27 cellular contexts compared by ENCODE assay signal in the genomic region with DNA sequence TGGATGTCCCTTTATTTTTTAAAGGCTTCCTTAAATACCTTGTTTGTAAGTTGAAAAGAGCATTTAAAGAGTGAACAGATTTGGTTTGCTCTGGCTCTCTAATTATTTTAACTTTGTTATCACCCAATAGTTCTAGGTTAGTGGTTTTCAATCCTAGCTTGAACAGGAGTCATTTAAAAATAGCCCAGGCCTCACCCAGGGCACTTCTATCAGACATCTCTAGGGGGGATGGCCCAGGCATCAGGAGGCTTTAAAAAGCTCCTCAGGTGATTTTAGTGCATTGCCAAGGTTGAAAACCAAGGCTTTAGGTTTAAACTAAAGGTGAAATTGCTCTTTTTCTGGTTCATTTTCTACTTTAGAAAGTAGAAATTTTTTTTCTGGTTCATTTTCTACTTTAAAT.
"Had no signal": no experiment of that assay in that cellular context is flagged by ENCODE, and none has a peak within 500 bp of the region (broad histone marks: within the 10 kb centered on the region; RNA-seq: fewer than 3 reads in every experiment).

No MANE protein-coding gene starts in this region.

- H3K9me3 ChIP-seq: esophagus muscularis mucosa, gastrocnemius medialis had no signal

- DNase-seq: activated CD4-positive, alpha-beta memory T cell treated with anti-CD3 and anti-CD28 coated beads, Interleukin-2, amount 10 ng/mL, durations not matched to agents 7 days and 5 days; activated CD4-positive, alpha-beta T cell treated with anti-CD3 and anti-CD28 coated beads for 36 hours; activated CD4-positive, alpha-beta T cell treated with anti-CD3 and anti-CD28 coated beads, Interleukin-2, amount 10 ng/mL, durations not matched to agents 24 days and 14 days; activated CD4-positive, alpha-beta T cell treated with anti-CD3 and anti-CD28 coated beads, Interleukin-2, amount 50 U/mL, for 4 hours; activated CD4-positive, CD25-positive, alpha-beta regulatory T cell; activated CD4-positive, CD25-positive, alpha-beta regulatory T cell treated with anti-CD3 and anti-CD28 coated beads, Interleukin-2, amount 50 U/mL, for 72 hours; activated CD8-positive, alpha-beta memory T cell treated with anti-CD3 and anti-CD28 coated beads for 24 hours; activated effector memory CD4-positive, alpha-beta T cell treated with Interleukin-2 at 50 U/mL for 16 hours; activated gamma-delta T cell treated with Interleukin-2 at 50 U/mL for 16 hours; activated naive CD4-positive, alpha-beta T cell treated with anti-CD3 and anti-CD28 coated beads, Interleukin-2, amount 50 U/mL, for 16 hours; activated naive CD4-positive, alpha-beta T cell treated with Interleukin-2 at 50 U/mL for 16 hours; activated T-cell treated with anti-CD3 and anti-CD28 coated beads, Interleukin-2, amount 50 U/mL, for 4 hours; amniotic stem cell; anterior cingulate cortex; brain microvascular endothelial cell; caudate nucleus; cortex of kidney; dermis blood vessel endothelial cell; effector CD4-positive, alpha-beta T cell; effector memory CD8-positive, alpha-beta T cell; foreskin keratinocyte; gastrocnemius medialis; glutamatergic neuron; SW 1271; T-cell had no signal

- H3K27ac ChIP-seq: brain microvascular endothelial cell, esophagus muscularis mucosa, foreskin keratinocyte had no signal

- H3K27me3 ChIP-seq: brain microvascular endothelial cell, esophagus muscularis mucosa, foreskin keratinocyte, gastrocnemius medialis had no signal

- ATAC-seq: activated CD4-positive, alpha-beta T cell treated with anti-CD3 and anti-CD28 coated beads for 36 hours; activated T-cell treated with anti-CD3 and anti-CD28 coated beads, Interleukin-2, amount 50 U/mL, for 4 hours; activated T-helper 17 cell treated with anti-CD3 and anti-CD28 coated beads, Interleukin-2, amount 50 U/mL, for 72 hours; effector memory CD8-positive, alpha-beta T cell; foreskin keratinocyte; gastrocnemius medialis; T-cell had no signal

- H3K4me1 ChIP-seq: foreskin keratinocyte had no signal

- H3K4me3 ChIP-seq: esophagus muscularis mucosa, gastrocnemius medialis had no signal
